17 cellular contexts compared by ENCODE assay signal in the genomic region with DNA sequence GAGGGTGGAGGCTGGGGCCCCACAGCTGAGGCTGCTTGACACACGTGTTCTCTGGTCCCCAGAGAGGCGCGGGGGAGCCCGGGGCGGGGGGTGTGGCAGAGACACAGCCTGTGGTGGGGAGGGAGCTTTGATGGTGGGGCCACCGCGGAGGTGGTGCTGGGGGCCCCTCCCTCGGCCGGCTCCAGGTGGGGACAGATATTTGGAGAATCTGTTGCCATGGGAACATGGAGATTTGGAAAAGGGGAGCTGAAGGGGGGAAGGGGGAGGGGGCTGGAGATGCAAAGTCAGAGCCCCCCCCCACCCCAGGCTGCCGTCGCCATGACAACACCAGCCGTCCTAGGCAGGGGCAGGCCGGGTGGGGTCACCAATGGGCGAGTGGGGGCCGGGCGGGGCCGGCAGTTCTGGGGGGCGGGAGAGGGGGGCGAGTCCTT. TPM values are rescaled to one million over a fixed set of nuclear protein-coding genes. Genes with fewer than 3 reads are reported as not detected.
DNase-seq lines count a peak whose midpoint lies in the region; ATAC-seq and TF ChIP-seq lines count a peak whose summit lies in the region.
"Had no signal": no experiment of that assay in that cellular context is flagged by ENCODE, and none has a peak within 500 bp of the region (broad histone marks: within the 10 kb centered on the region; RNA-seq: fewer than 3 reads in every experiment).

No MANE protein-coding gene starts in this region.

- BruUV-seq in Caco-2 (replicated peaks; lab: Mats Ljungman, UMichigan) = no TSS peak

- no peaks in the 10 kb centered on the region for H3K36me3 ChIP-seq in iPS DF 6.9 (ENCODE audit: control insufficient read depth, insufficient read depth, low read length)
- no peaks in the 10 kb centered on the region for H3K36me3 ChIP-seq in Caco-2 (ENCODE audit: control insufficient read depth, insufficient read depth, low read length)
- H3K36me3 ChIP-seq: breast epithelium had no signal

- H3K27me3 Mint-ChIP-seq in natural killer cell (ENCODE audit: low read depth in 2 of 2) = peaks cover 15 to 20% of the 10 kb centered on the region in 2 donors
- H3K27me3 Mint-ChIP-seq in natural killer cell treated with Interleukin-12 subunit alpha and Interleukin-12 subunit beta and Interleukin-15 and Interleukin-18, amount 100 ng/mL, for 72 hours = peaks cover 16 to 18% of the 10 kb centered on the region in 2 donors
- peaks cover 14% of the 10 kb centered on the region for H3K27me3 Mint-ChIP-seq in WTC11 (ENCODE audit: low read depth)
- H3K27me3 Mint-ChIP-seq in Caco-2 (ENCODE audit: insufficient read depth, unreplicated experiment) = peaks cover 4% of the 10 kb centered on the region

- no peaks in the 10 kb centered on the region for H3K9me3 ChIP-seq in iPS DF 6.9 (ENCODE audit: control insufficient read depth, insufficient read depth, low read length)
- no peaks in the 10 kb centered on the region for H3K9me3 ChIP-seq in Caco-2
- H3K9me3 ChIP-seq: breast epithelium had no signal

- no peak overlapping the region for H3K27ac ChIP-seq in iPS DF 6.9 (ENCODE audit: low read length)
- H3K27ac ChIP-seq: breast epithelium had no signal

- H3K4me1 Mint-ChIP-seq in natural killer cell = peaks cover 0 to 6% of the 10 kb centered on the region in 2 donors
- H3K4me1 Mint-ChIP-seq in natural killer cell treated with Interleukin-12 subunit alpha and Interleukin-12 subunit beta and Interleukin-15 and Interleukin-18, amount 100 ng/mL, for 72 hours (ENCODE audit: low read depth in 2 of 2) = peaks cover 6 to 8% of the 10 kb centered on the region in 2 donors
- H3K4me1 Mint-ChIP-seq in WTC11 = peaks cover 17% of the 10 kb centered on the region
- H3K4me1 Mint-ChIP-seq in Caco-2 (ENCODE audit: low read depth, unreplicated experiment) = peaks cover 8% of the 10 kb centered on the region

- no peak overlapping the region for H3K4me3 Mint-ChIP-seq in natural killer cell
- H3K4me3 Mint-ChIP-seq in natural killer cell treated with Interleukin-12 subunit alpha and Interleukin-12 subunit beta and Interleukin-15 and Interleukin-18, amount 100 ng/mL, for 72 hours = no peak overlapping the region
- no peak overlapping the region; the same call in none of the 2 replicates for H3K4me3 Mint-ChIP-seq in WTC11
- no peak overlapping the region for H3K4me3 Mint-ChIP-seq in Caco-2 (ENCODE audit: unreplicated experiment)

- WGBS in iPS DF 6.9 (ENCODE audit: insufficient coverage, insufficient read length) = no CpG with 5 or more reads among the region's 19 CpGs

- no peaks in the 10 kb centered on the region for H3K9me3 Mint-ChIP-seq in natural killer cell
- no peaks in the 10 kb centered on the region for H3K9me3 Mint-ChIP-seq in natural killer cell treated with Interleukin-12 subunit alpha and Interleukin-12 subunit beta and Interleukin-15 and Interleukin-18, amount 100 ng/mL, for 72 hours
- H3K9me3 Mint-ChIP-seq in WTC11 = no peaks in the 10 kb centered on the region
- no peaks in the 10 kb centered on the region for H3K9me3 Mint-ChIP-seq in Caco-2 (ENCODE audit: unreplicated experiment)
- H3K9me3 Mint-ChIP-seq: neural crest cell had no signal

- no peak overlapping the region for H3K27ac Mint-ChIP-seq in natural killer cell
- H3K27ac Mint-ChIP-seq in natural killer cell treated with Interleukin-12 subunit alpha and Interleukin-12 subunit beta and Interleukin-15 and Interleukin-18, amount 100 ng/mL, for 72 hours = no peak overlapping the region
- no peak overlapping the region for H3K27ac Mint-ChIP-seq in WTC11
- H3K27ac Mint-ChIP-seq in Caco-2 (ENCODE audit: unreplicated experiment) = no peak overlapping the region
- H3K27ac Mint-ChIP-seq: activated naive CD8-positive, alpha-beta T cell had no signal

- CTCF ChIA-PET in WTC11 (lab: Charles Lee) (interaction anchor here (0.6 to 4.1 kb wide), 11 partner anchors 10 to 485 kb away, joined by 3 to 37 read pairs (median 5); a partner anchor contains a TSS), Caco-2 (lab: Charles Lee) (interaction anchor here (0.8 kb wide), 1 partner anchor 16 kb away, joined by 6 read pairs; a partner anchor contains a TSS)

- H3K36me3 Mint-ChIP-seq in natural killer cell (no peaks in the 10 kb centered on the region), WTC11 (peaks cover 5% of the 10 kb centered on the region; the same call in 1 of the 2 replicates), Caco-2 (ENCODE audit: insufficient read depth, unreplicated experiment) (no peaks in the 10 kb centered on the region)
- H3K36me3 Mint-ChIP-seq in natural killer cell treated with Interleukin-12 subunit alpha and Interleukin-12 subunit beta and Interleukin-15 and Interleukin-18, amount 100 ng/mL, for 72 hours = no peaks in the 10 kb centered on the region
- H3K36me3 Mint-ChIP-seq: activated naive CD8-positive, alpha-beta T cell had no signal

- DNase-seq in natural killer cell = peak; percentile 20
- DNase-seq in natural killer cell treated with Interleukin-12 subunit alpha and Interleukin-12 subunit beta and Interleukin-15 and Interleukin-18, amount 100 ng/mL, for 72 hours (ENCODE audit: low spot score) = no peak
- DNase-seq in WTC11 (ENCODE audit: low spot score) = peak; percentile 53
- no peak for DNase-seq in iPS DF 6.9 (ENCODE audit: low read depth, low spot score)
- DNase-seq in SW 1271 (lab: John Stamatoyannopoulos, UW) = no peak
- DNase-seq in Caco-2 = no peak
- DNase-seq: DMS153, NCI-H187 treated with DMSO at 0.1 percent for 48 hours, right cardiac atrium had no signal

- peak overlapping the region; percentile 39; the same call in 1 of the 2 replicates for H3K4me3 ChIP-seq in iPS DF 6.9 (ENCODE audit: low read length)
- H3K4me3 ChIP-seq in Caco-2 (ENCODE audit: low read depth, low read length) = no peak overlapping the region
- H3K4me3 ChIP-seq: breast epithelium had no signal

- H3K4me1 ChIP-seq in iPS DF 6.9 (ENCODE audit: control insufficient read depth, insufficient read depth, low read length) = no peaks in the 10 kb centered on the region
- peaks cover 10% of the 10 kb centered on the region; the same call in 1 of the 2 replicates for H3K4me1 ChIP-seq in Caco-2

- ATAC-seq in natural killer cell (no peak), WTC11 (no peak), GM19351 (IDR thresholded peaks at IDR 0.05; ENCODE audit: unreplicated experiment) (no peak), GM18519 (IDR thresholded peaks at IDR 0.05; ENCODE audit: low FRiP score, unreplicated experiment) (no peak)
- ATAC-seq in natural killer cell treated with Interleukin-12 subunit alpha and Interleukin-12 subunit beta and Interleukin-15 and Interleukin-18, amount 100 ng/mL, for 72 hours = no peak
- ATAC-seq: Panc1, right cardiac atrium had no signal

- no peak for TF ChIP-seq CTCF in natural killer cell (IDR thresholded peaks at IDR 0.05)
- no peak for TF ChIP-seq CTCF in WTC11 (IDR thresholded peaks at IDR 0.05)
- no peak for TF ChIP-seq CTCF in Caco-2 (IDR thresholded peaks at IDR 0.05; ENCODE audit: insufficient read depth in 1 of 2, low read depth in 1 of 2, low read length in 1 of 2, severe bottlenecking in 1 of 2, unreplicated experiment in 1 of 2)

- POLR2A ChIA-PET in WTC11 (lab: Charles Lee) (interaction anchor here (0.5 to 4.0 kb wide), 4 partner anchors 12 to 1279 kb away, joined by 3 to 43 read pairs (median 6); a partner anchor contains a TSS), Caco-2 (lab: Charles Lee) (no interaction called here)

- H3K27me3 ChIP-seq in iPS DF 6.9 (ENCODE audit: control insufficient read depth, insufficient read depth, low read length) (no peaks in the 10 kb centered on the region), Caco-2 (replicated peaks; ENCODE audit: control insufficient read depth, insufficient read depth, low read length) (no peaks in the 10 kb centered on the region)

- intact Hi-C loops in natural killer cell (cut with micrococcal nuclease) = no loop called here
- intact Hi-C loops in Caco-2 (cut with micrococcal nuclease; ENCODE audit: unreplicated experiment) = loop anchor here (2.0 to 5.0 kb wide), 3 partner anchors 18 to 142 kb away; no protein-coding TSS in a partner anchor

TF ChIP-seq in WTC11, 78 proteins besides CTCF, POLR2A, EP300 and RAD21 (continues in another document):
- TF ChIP-seq, protein P1, sequence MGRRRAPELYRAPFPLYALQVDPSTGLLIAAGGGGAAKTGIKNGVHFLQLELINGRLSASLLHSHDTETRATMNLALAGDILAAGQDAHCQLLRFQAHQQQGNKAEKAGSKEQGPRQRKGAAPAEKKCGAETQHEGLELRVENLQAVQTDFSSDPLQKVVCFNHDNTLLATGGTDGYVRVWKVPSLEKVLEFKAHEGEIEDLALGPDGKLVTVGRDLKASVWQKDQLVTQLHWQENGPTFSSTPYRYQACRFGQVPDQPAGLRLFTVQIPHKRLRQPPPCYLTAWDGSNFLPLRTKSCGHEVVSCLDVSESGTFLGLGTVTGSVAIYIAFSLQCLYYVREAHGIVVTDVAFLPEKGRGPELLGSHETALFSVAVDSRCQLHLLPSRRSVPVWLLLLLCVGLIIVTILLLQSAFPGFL (CRISPR knock-in tag; IDR thresholded peaks at IDR 0.05; ENCODE audit: borderline replicate concordance) = no peak

RNA-seq across cellular contexts. Expression of a gene that starts 1.2 kb away (rescaled TPM):
- total RNA-seq in natural killer cell (1 to 10 TPM in 2 of 3 donors, under 1 TPM in 1; 0.55 to 2.6 (median 1.5) TPM), WTC11 (2021) (23.0 to 30.0 TPM (median 27.5 TPM) in 3 replicates), Caco-2 (2022) (1.7 and 2.6 TPM in 2 replicates)
- total RNA-seq in natural killer cell treated with Interleukin-12 subunit alpha and Interleukin-12 subunit beta and Interleukin-15 and Interleukin-18, amount 100 ng/mL, for 72 hours = 1 to 10 TPM in 1 of 2 donors, not detected in 1; 1.1 TPM
- total RNA-seq: breast epithelium, lower leg skin, M059J, right cardiac atrium had no signal

RNA-seq across cellular contexts. Expression of a gene that starts 15.6 kb away (rescaled TPM):
- total RNA-seq in natural killer cell (100 to 1,000 TPM; 219 to 658 (median 296) TPM), WTC11 (2021) (78.6 to 86.4 TPM (median 79.7 TPM) in 3 replicates), Caco-2 (2022) (115 and 132 TPM in 2 replicates)
- total RNA-seq in natural killer cell treated with Interleukin-12 subunit alpha and Interleukin-12 subunit beta and Interleukin-15 and Interleukin-18, amount 100 ng/mL, for 72 hours = 10 to 100 TPM; 17.8 to 17.9 TPM

RNA-seq across cellular contexts. Expression of a gene that starts 25.8 kb away (rescaled TPM):
- total RNA-seq in natural killer cell (not detected), WTC11 (2021) (33.3 to 44.1 TPM (median 43.2 TPM) in 3 replicates), Caco-2 (2022) (not detected in 2 replicates)
- total RNA-seq in natural killer cell treated with Interleukin-12 subunit alpha and Interleukin-12 subunit beta and Interleukin-15 and Interleukin-18, amount 100 ng/mL, for 72 hours = not detected
- total RNA-seq: breast epithelium, lower leg skin, M059J, right cardiac atrium had no signal

RNA-seq across cellular contexts. Expression of a gene that starts 59.1 kb away (rescaled TPM):
- total RNA-seq in natural killer cell (10 to 100 TPM in 1 of 3 donors, under 1 TPM in 2; 0.35 to 13.6 (median 0.84) TPM), WTC11 (2021) (4.7 to 5.6 TPM (median 4.9 TPM) in 3 replicates), Caco-2 (2022) (not detected in 2 replicates)
- 1 to 10 TPM in 1 of 2 donors, not detected in 1; 3.0 TPM for total RNA-seq in natural killer cell treated with Interleukin-12 subunit alpha and Interleukin-12 subunit beta and Interleukin-15 and Interleukin-18, amount 100 ng/mL, for 72 hours
- total RNA-seq: M059J, neural crest cell had no signal

Comparison
In these comparisons a context has a peak if more than half of its experiments do, and no peak if none do; other contexts are left out.
1. DNase-seq: peak in natural killer cell (single experiment) and WTC11 (single experiment); none in natural killer cell treated with Interleukin-12 subunit alpha and Interleukin-12 subunit beta and Interleukin-15 and Interleukin-18, amount 100 ng/mL, for 72 hours (single experiment), iPS DF 6.9 (single experiment), SW 1271 (0 of 2) and Caco-2 (0 of 2).
2. RNA of a gene that starts 25.8 kb away (total RNA-seq): 33.3 to 44.1 TPM in WTC11; not detected in natural killer cell, not detected in natural killer cell treated with Interleukin-12 subunit alpha and Interleukin-12 subunit beta and Interleukin-15 and Interleukin-18, amount 100 ng/mL, for 72 hours and not detected in Caco-2; every median in the first group is over 10 times any median in the second.